In genomic region chr14:22040781-22041125, GRCh38 we compare ENCODE assay signal across 21 cellular contexts.
A peak's percentile ranks its signal among the peaks of the same experiment; 100 is the strongest.
DNase-seq lines count a peak whose midpoint lies in the region; ATAC-seq and TF ChIP-seq lines count a peak whose summit lies in the region.
"Had no signal": no experiment of that assay in that cellular context is flagged by ENCODE, and none has a peak within 500 bp of the region (broad histone marks: within the 10 kb centered on the region; RNA-seq: fewer than 3 reads in every experiment).

No MANE protein-coding gene starts in this region.

- H4K91ac ChIP-seq in neuronal stem cell (ENCODE audit: low read depth, low read length, poor library complexity) = no peak overlapping the region

- no peaks in the 10 kb centered on the region for H3K79me1 ChIP-seq in neuronal stem cell (ENCODE audit: low read depth, low read length)

- H3K9me2 ChIP-seq in Loucy (replicated peaks; ENCODE audit: low read depth, low read length) = no peaks in the 10 kb centered on the region

- H3K9me3 ChIP-seq in Loucy (ENCODE audit: insufficient read depth, low read depth, low read length) (no peaks in the 10 kb centered on the region), neuronal stem cell (replicated peaks in 1 of 2; ENCODE audit: control insufficient read depth in 2 of 2, insufficient read depth in 1 of 2, low read depth in 1 of 2, low read length in 2 of 2) (no peaks in the 10 kb centered on the region)
- H3K9me3 ChIP-seq: BLaER1, gastroesophageal sphincter, SJSA1, suprapubic skin had no signal

- H3K27ac Mint-ChIP-seq in activated T-cell treated with anti-CD3 and anti-CD28 coated beads, Interleukin-2, amount 50 U/mL, for 72 hours = peak overlapping the region; percentile 60
- H3K27ac Mint-ChIP-seq in activated T-helper 17 cell treated with anti-CD3 and anti-CD28 coated beads, Interleukin-2, amount 50 U/mL, for 72 hours = no peak overlapping the region
- H3K27ac Mint-ChIP-seq: H9 had no signal

- DNase-seq in activated T-cell treated with anti-CD3 and anti-CD28 coated beads, Interleukin-2, amount 50 U/mL, for 72 hours = no peak
- DNase-seq in activated T-cell treated with anti-CD3 and anti-CD28 coated beads for 4 hours = no peak
- DNase-seq in neuronal stem cell (ENCODE audit: low spot score) = no peak
- DNase-seq: aorta, cortex of kidney, H9, left ventricle myocardium inferior, NCI-H1092 treated with DMSO at 0.1 percent for 48 hours, NCI-H1930, NCI-H2227 treated with DMSO at 0.1 percent for 48 hours, WERI-Rb-1 had no signal

- H2BK5ac ChIP-seq in neuronal stem cell (ENCODE audit: low read length) = no peak overlapping the region

- ATAC-seq in activated T-cell treated with anti-CD3 and anti-CD28 coated beads, Interleukin-2, amount 50 U/mL, for 72 hours (replicated peaks in 1 of 2) = peak; percentile 33 to 34
- no peak for ATAC-seq in activated T-helper 17 cell treated with anti-CD3 and anti-CD28 coated beads, Interleukin-2, amount 50 U/mL, for 72 hours (replicated peaks)
- no peak for ATAC-seq in HG02852 (IDR thresholded peaks at IDR 0.05; ENCODE audit: unreplicated experiment)
- ATAC-seq in GM21423 (IDR thresholded peaks at IDR 0.05; ENCODE audit: unreplicated experiment) = no peak
- ATAC-seq: gastroesophageal sphincter had no signal

- no peak overlapping the region for H3K14ac ChIP-seq in neuronal stem cell (ENCODE audit: low read length)

- no peak overlapping the region for H2BK15ac ChIP-seq in neuronal stem cell (ENCODE audit: low read length)

- H3K18ac ChIP-seq in neuronal stem cell (ENCODE audit: low read length) = no peak overlapping the region

- H3K4me2 ChIP-seq in Loucy (ENCODE audit: low read depth, low read length, poor library complexity, severe bottlenecking) (peak overlapping the region; percentile 46), neuronal stem cell (ENCODE audit: insufficient read depth, low read length, poor library complexity, severe bottlenecking) (no peak overlapping the region)
- H3K4me2 ChIP-seq: BLaER1 had no signal

- H3F3A ChIP-seq in Loucy (ENCODE audit: low read depth) = no peaks in the 10 kb centered on the region

- H3K4me3 ChIP-seq in Loucy (ENCODE audit: low read length, poor library complexity, severe bottlenecking) (peak overlapping the region; percentile 29), neuronal stem cell (ENCODE audit: low read length in 2 of 2) (no peak overlapping the region)
- H3K4me3 ChIP-seq: BLaER1, cardiac muscle cell, gastroesophageal sphincter, left ventricle myocardium inferior, SJSA1, suprapubic skin had no signal

- no peak overlapping the region for H2BK12ac ChIP-seq in neuronal stem cell (ENCODE audit: low read length)

- H3K27me3 ChIP-seq in Loucy (ENCODE audit: insufficient read depth, low read length, poor library complexity, severe bottlenecking) (no peaks in the 10 kb centered on the region), neuronal stem cell (ENCODE audit: control insufficient read depth in 3 of 3, insufficient read depth in 3 of 3, low read depth in 1 of 3, low read length in 3 of 3) (no peaks in the 10 kb centered on the region)
- H3K27me3 ChIP-seq: gastroesophageal sphincter, SJSA1, suprapubic skin had no signal

- no peak for TF ChIP-seq CTCF in Loucy (conservative IDR thresholded peaks at IDR 0.05; ENCODE audit: low read length)

- WGBS in neuronal stem cell (ENCODE audit: extremely low coverage in 2 of 2, insufficient read length in 2 of 2, insufficient replicate concordance in 1 of 2), 2 donors = no CpG with 5 or more reads among the region's 3 CpGs

- H3K4ac ChIP-seq in neuronal stem cell (ENCODE audit: low read length) = no peak overlapping the region

- H3K36me3 ChIP-seq in Loucy (ENCODE audit: insufficient read depth, low read length) (no peaks in the 10 kb centered on the region), neuronal stem cell (replicated peaks in 1 of 2; ENCODE audit: control insufficient read depth in 2 of 2, insufficient read depth in 2 of 2, low read length in 2 of 2) (no peaks in the 10 kb centered on the region)
- H3K36me3 ChIP-seq: BLaER1, cardiac muscle cell, gastroesophageal sphincter, left ventricle myocardium inferior, SJSA1, suprapubic skin, WERI-Rb-1 had no signal

- no peak overlapping the region for H2BK120ac ChIP-seq in neuronal stem cell (ENCODE audit: low read depth, low read length)

- H3K9me3 Mint-ChIP-seq in activated T-cell treated with anti-CD3 and anti-CD28 coated beads, Interleukin-2, amount 50 U/mL, for 72 hours = no peaks in the 10 kb centered on the region
- H3K9me3 Mint-ChIP-seq in activated T-helper 17 cell treated with anti-CD3 and anti-CD28 coated beads, Interleukin-2, amount 50 U/mL, for 72 hours = no peaks in the 10 kb centered on the region
- H3K9me3 Mint-ChIP-seq: H9 had no signal

- H3K4me1 ChIP-seq in Loucy (ENCODE audit: insufficient read depth, low read length, poor library complexity, severe bottlenecking) (peaks cover 16% of the 10 kb centered on the region), neuronal stem cell (ENCODE audit: control insufficient read depth in 2 of 2, insufficient read depth in 1 of 2, low read depth in 1 of 2, low read length in 2 of 2) (peaks cover 0 to 3% of the 10 kb centered on the region in 2 donors)
- H3K4me1 ChIP-seq: BLaER1, gastroesophageal sphincter, left ventricle myocardium inferior, SJSA1, suprapubic skin had no signal

- H3K9ac ChIP-seq in Loucy (ENCODE audit: low read depth, low read length, poor library complexity, severe bottlenecking) = no peak overlapping the region
- H3K9ac ChIP-seq in neuronal stem cell (ENCODE audit: low read depth, low read length, poor library complexity) = no peak overlapping the region
- H3K9ac ChIP-seq: BLaER1 had no signal

- no peaks in the 10 kb centered on the region for H4K20me1 ChIP-seq in Loucy (ENCODE audit: insufficient read depth, low read length, poor library complexity, severe bottlenecking)

- peaks cover 18% of the 10 kb centered on the region for H3K4me1 Mint-ChIP-seq in activated T-cell treated with anti-CD3 and anti-CD28 coated beads, Interleukin-2, amount 50 U/mL, for 72 hours (ENCODE audit: low read depth)
- H3K4me1 Mint-ChIP-seq in activated T-helper 17 cell treated with anti-CD3 and anti-CD28 coated beads, Interleukin-2, amount 50 U/mL, for 72 hours = no peaks in the 10 kb centered on the region
- H3K4me1 Mint-ChIP-seq: H9 had no signal

- H2AK5ac ChIP-seq in neuronal stem cell (ENCODE audit: low read depth, low read length) = no peak overlapping the region

- peak overlapping the region; percentile 4 for H3K27ac ChIP-seq in neuronal stem cell (replicated peaks; ENCODE audit: low read length)
- H3K27ac ChIP-seq: BLaER1, cardiac muscle cell, gastroesophageal sphincter, HL-60, left ventricle myocardium inferior, SJSA1, suprapubic skin, WERI-Rb-1 had no signal

- no peaks in the 10 kb centered on the region for H3K36me3 Mint-ChIP-seq in activated T-cell treated with anti-CD3 and anti-CD28 coated beads, Interleukin-2, amount 50 U/mL, for 72 hours (ENCODE audit: insufficient read depth in 2 of 2)
- H3K36me3 Mint-ChIP-seq in activated T-helper 17 cell treated with anti-CD3 and anti-CD28 coated beads, Interleukin-2, amount 50 U/mL, for 72 hours (ENCODE audit: low read depth) = no peaks in the 10 kb centered on the region

- no peaks in the 10 kb centered on the region for H3K79me2 ChIP-seq in Loucy (ENCODE audit: insufficient read depth, low read length)

- H3K4me3 Mint-ChIP-seq in activated T-cell treated with anti-CD3 and anti-CD28 coated beads, Interleukin-2, amount 50 U/mL, for 72 hours = peak overlapping the region; percentile 72 to 84
- peak overlapping the region; percentile 81 for H3K4me3 Mint-ChIP-seq in activated T-helper 17 cell treated with anti-CD3 and anti-CD28 coated beads, Interleukin-2, amount 50 U/mL, for 72 hours
- H3K4me3 Mint-ChIP-seq: H9 had no signal

- H3K23ac ChIP-seq in neuronal stem cell (ENCODE audit: low read depth, low read length, poor library complexity) = no peak overlapping the region

- no peaks in the 10 kb centered on the region for H3K27me3 Mint-ChIP-seq in activated T-cell treated with anti-CD3 and anti-CD28 coated beads, Interleukin-2, amount 50 U/mL, for 72 hours (ENCODE audit: low read depth)
- no peaks in the 10 kb centered on the region for H3K27me3 Mint-ChIP-seq in activated T-helper 17 cell treated with anti-CD3 and anti-CD28 coated beads, Interleukin-2, amount 50 U/mL, for 72 hours

- H2AFZ ChIP-seq in Loucy (ENCODE audit: low read length) = peak overlapping the region; percentile 52
- H2AFZ ChIP-seq in neuronal stem cell (ENCODE audit: low read length) = no peak overlapping the region

- H4K8ac ChIP-seq in neuronal stem cell (ENCODE audit: low read depth, low read length) = no peak overlapping the region

Comparison
In these comparisons a context has a peak if more than half of its experiments do, and no peak if none do; other contexts are left out.
1. ATAC-seq: peak in activated T-cell treated with anti-CD3 and anti-CD28 coated beads, Interleukin-2, amount 50 U/mL, for 72 hours (2 of 2); none in activated T-helper 17 cell treated with anti-CD3 and anti-CD28 coated beads, Interleukin-2, amount 50 U/mL, for 72 hours (single experiment), HG02852 (single experiment) and GM21423 (single experiment).